In the genomic region with DNA sequence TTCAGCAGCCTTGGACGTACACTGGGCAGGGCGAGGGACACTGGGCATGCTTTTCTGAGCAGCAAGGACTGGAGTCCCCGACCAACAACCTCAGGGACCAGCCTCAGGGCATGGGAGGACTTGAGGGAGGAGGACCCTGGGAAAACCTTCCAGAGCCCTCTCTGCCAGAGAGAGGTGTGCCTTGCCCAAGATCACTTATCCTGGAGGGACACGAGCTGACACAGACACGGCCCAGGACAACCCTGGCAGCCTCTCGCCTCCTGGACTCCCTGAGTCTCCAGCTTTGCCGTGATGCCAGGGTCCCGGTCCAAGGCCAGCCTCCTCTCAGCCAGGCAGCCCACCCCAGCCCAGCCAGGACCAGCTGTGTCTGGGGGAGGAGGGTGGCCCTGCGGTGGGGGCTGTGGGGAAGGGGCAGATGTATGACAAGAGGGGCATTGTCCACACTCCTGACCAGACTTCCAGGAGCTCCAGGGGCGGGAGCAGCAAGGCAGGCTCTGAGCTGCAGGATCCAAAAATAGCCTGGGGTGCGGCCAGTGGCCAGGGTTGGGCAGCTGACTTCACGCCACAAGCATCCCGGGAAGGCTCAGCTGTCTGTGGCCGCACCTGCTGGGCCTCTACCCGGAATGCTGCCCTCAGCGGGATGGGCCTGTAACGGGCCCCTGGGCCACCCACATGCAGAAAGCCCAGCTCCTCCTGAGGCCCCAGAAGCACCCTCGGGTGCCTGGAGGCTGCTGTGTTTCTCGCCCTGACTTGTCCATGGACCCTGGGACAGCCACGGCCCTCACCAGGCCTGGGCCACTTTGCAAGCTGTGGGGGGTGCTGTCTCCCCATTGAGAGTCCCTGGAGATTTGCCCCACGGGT, we compare ENCODE assay signal across 1 cellular context.
TF ChIP-seq lines count a peak whose summit lies in the region.

No MANE protein-coding gene starts in this region.

TF ChIP-seq in A549, 52 proteins besides CTCF, POLR2A, EP300 and RAD21 (continued from another document):
- TF ChIP-seq MAX (IDR thresholded peaks at IDR 0.05) (peak; percentile 68), CHD4 (IDR thresholded peaks at IDR 0.05; ENCODE audit: borderline replicate concordance) (no peak), HEYL (CRISPR knock-in tag; IDR thresholded peaks at IDR 0.05) (peak; percentile 53; the same call in 1 of the 2 replicates), SREBF2 (IDR thresholded peaks at IDR 0.05) (no peak), JUNB (IDR thresholded peaks at IDR 0.05) (peak; percentile 43), ESRRA (IDR thresholded peaks at IDR 0.05; ENCODE audit: borderline replicate concordance, low read length) (no peak), CBX2 (IDR thresholded peaks at IDR 0.05; ENCODE audit: borderline replicate concordance, low read depth) (no peak), KDM5A (IDR thresholded peaks at IDR 0.05) (no peak), HDAC2 (IDR thresholded peaks at IDR 0.05) (no peak), BHLHE40 (IDR thresholded peaks at IDR 0.05; ENCODE audit: low read depth, low read length) (no peak), TFCP2L1 (CRISPR knock-in tag; IDR thresholded peaks at IDR 0.05) (peak; percentile 58; the same call in 1 of the 2 replicates), CHD2 (IDR thresholded peaks at IDR 0.05; ENCODE audit: low read length, partially characterized antibody) (no peak), HOXA7 (CRISPR knock-in tag; IDR thresholded peaks at IDR 0.05) (no peak), RNF2 (IDR thresholded peaks at IDR 0.05; ENCODE audit: borderline replicate concordance, low read depth) (no peak), EHF (CRISPR knock-in tag; IDR thresholded peaks at IDR 0.05) (peak; percentile 46; the same call in 1 of the 2 replicates), ELK1 (IDR thresholded peaks at IDR 0.05; ENCODE audit: low read depth, low read length) (no peak), HOXB13 (CRISPR knock-in tag; IDR thresholded peaks at IDR 0.05; ENCODE audit: low read depth) (peak; percentile 82; the same call in 1 of the 2 replicates), NFE2L2 (conservative IDR thresholded peaks at IDR 0.05; ENCODE audit: low read length) (no peak), MYC (IDR thresholded peaks at IDR 0.05; ENCODE audit: borderline replicate concordance, low read length) (no peak), ATOH8 (CRISPR knock-in tag; IDR thresholded peaks at IDR 0.05; ENCODE audit: low read depth) (peak; percentile 97), POLR2AphosphoS2 (conservative IDR thresholded peaks at IDR 0.05; ENCODE audit: low read length) (no peak), FOSL2 (IDR thresholded peaks at IDR 0.05) (no peak), FOSL2 (CRISPR knock-in tag; IDR thresholded peaks at IDR 0.05) (peak; percentile 83), USF2 (IDR thresholded peaks at IDR 0.05) (peak; percentile 48), KDM1A (IDR thresholded peaks at IDR 0.05; ENCODE audit: low read depth) (no peak), ZFP36 (IDR thresholded peaks at IDR 0.05; ENCODE audit: borderline replicate concordance, partially characterized antibody) (no peak), HOXB5 (CRISPR knock-in tag; IDR thresholded peaks at IDR 0.05) (peak; percentile 89), TP53 (CRISPR knock-in tag; IDR thresholded peaks at IDR 0.05) (peak; percentile 53; the same call in 1 of the 2 replicates), GATA3 (IDR thresholded peaks at IDR 0.05; ENCODE audit: borderline replicate concordance) (peak; percentile 64; the same call in 1 of the 2 replicates), PBX3 (IDR thresholded peaks at IDR 0.05) (peak; percentile 48; the same call in 1 of the 2 replicates), ZC3H11A (IDR thresholded peaks at IDR 0.05) (no peak), JUN (IDR thresholded peaks at IDR 0.05) (peak in 1 of 2 experiments; percentile 86; a peak in 3 of 5 replicates), RCOR1 (IDR thresholded peaks at IDR 0.05; ENCODE audit: low read depth, low read length) (no peak), SMC3 (IDR thresholded peaks at IDR 0.05) (peak; percentile 38), FOXS1 (CRISPR knock-in tag; IDR thresholded peaks at IDR 0.05) (no peak), ZSCAN20 (CRISPR knock-in tag; IDR thresholded peaks at IDR 0.05) (peak; percentile 50; the same call in 1 of the 2 replicates)
- TF ChIP-seq, protein P1, sequence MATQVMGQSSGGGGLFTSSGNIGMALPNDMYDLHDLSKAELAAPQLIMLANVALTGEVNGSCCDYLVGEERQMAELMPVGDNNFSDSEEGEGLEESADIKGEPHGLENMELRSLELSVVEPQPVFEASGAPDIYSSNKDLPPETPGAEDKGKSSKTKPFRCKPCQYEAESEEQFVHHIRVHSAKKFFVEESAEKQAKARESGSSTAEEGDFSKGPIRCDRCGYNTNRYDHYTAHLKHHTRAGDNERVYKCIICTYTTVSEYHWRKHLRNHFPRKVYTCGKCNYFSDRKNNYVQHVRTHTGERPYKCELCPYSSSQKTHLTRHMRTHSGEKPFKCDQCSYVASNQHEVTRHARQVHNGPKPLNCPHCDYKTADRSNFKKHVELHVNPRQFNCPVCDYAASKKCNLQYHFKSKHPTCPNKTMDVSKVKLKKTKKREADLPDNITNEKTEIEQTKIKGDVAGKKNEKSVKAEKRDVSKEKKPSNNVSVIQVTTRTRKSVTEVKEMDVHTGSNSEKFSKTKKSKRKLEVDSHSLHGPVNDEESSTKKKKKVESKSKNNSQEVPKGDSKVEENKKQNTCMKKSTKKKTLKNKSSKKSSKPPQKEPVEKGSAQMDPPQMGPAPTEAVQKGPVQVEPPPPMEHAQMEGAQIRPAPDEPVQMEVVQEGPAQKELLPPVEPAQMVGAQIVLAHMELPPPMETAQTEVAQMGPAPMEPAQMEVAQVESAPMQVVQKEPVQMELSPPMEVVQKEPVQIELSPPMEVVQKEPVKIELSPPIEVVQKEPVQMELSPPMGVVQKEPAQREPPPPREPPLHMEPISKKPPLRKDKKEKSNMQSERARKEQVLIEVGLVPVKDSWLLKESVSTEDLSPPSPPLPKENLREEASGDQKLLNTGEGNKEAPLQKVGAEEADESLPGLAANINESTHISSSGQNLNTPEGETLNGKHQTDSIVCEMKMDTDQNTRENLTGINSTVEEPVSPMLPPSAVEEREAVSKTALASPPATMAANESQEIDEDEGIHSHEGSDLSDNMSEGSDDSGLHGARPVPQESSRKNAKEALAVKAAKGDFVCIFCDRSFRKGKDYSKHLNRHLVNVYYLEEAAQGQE (IDR thresholded peaks at IDR 0.05), result no peak
- TF ChIP-seq, protein P2, sequence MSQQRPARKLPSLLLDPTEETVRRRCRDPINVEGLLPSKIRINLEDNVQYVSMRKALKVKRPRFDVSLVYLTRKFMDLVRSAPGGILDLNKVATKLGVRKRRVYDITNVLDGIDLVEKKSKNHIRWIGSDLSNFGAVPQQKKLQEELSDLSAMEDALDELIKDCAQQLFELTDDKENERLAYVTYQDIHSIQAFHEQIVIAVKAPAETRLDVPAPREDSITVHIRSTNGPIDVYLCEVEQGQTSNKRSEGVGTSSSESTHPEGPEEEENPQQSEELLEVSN (IDR thresholded peaks at IDR 0.05; ENCODE audit: borderline replicate concordance, low read depth), result peak; percentile 44; the same call in 1 of the 2 replicates
- TF ChIP-seq, protein P3, sequence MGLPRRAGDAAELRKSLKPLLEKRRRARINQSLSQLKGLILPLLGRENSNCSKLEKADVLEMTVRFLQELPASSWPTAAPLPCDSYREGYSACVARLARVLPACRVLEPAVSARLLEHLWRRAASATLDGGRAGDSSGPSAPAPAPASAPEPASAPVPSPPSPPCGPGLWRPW (IDR thresholded peaks at IDR 0.05), result no peak
